12 cellular contexts compared by ENCODE assay signal in the genomic region with DNA sequence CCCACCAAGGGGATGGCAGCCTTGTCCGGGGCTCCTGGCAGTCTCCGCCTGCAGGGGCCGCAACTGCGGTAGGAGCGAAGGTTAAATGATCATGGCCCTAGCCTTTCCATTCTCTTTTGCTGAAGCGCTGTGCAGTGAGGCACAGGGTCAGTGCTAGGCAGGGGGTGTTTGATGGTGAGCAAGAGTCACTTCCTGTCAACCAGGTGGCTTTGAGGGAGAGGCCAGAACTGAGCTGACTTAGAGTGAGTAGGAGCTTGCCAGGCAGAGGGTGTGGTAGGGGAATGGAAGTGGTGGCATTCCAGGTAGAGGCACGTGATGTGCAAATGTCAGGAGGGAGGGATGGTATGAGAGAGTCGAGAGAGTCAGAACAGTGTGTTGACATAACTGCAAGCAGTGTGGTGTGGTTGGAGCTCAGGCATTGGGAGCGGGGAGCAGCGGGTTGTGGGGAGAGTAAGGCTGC. TPM values are rescaled to one million over a fixed set of nuclear protein-coding genes. Genes with fewer than 3 reads are reported as not detected.
DNase-seq lines count a peak whose midpoint lies in the region; ATAC-seq, FAIRE-seq and TF ChIP-seq lines count a peak whose summit lies in the region.
"Had no signal": no experiment of that assay in that cellular context is flagged by ENCODE, and none has a peak within 500 bp of the region (broad histone marks: within the 10 kb centered on the region; RNA-seq: fewer than 3 reads in every experiment).

No MANE protein-coding gene starts in this region.

- peak overlapping the region; percentile 52 for H3K27ac Mint-ChIP-seq in T-helper 2 cell treated with Interferon-gamma antibody and Interleukin-4, amounts not matched to agents 5 μg/mL and 100 μg/mL, for 36 hours
- H3K27ac Mint-ChIP-seq in stimulated activated naive CD8-positive, alpha-beta T cell treated with anti-CD3 and anti-CD28 coated beads, Interleukin-15, amount 100 ng/mL, for 72 hours, result peak overlapping the region; percentile 35 to 92
- H3K27ac Mint-ChIP-seq: HFFc6 had no signal

- peak overlapping the region; percentile 95 for H3K27ac ChIP-seq in foreskin keratinocyte

- peaks cover 24% of the 10 kb centered on the region for H3K4me1 ChIP-seq in foreskin keratinocyte

- peaks cover 9% of the 10 kb centered on the region for H3K4me1 Mint-ChIP-seq in T-helper 2 cell treated with Interferon-gamma antibody and Interleukin-4, amounts not matched to agents 5 μg/mL and 100 μg/mL, for 36 hours (ENCODE audit: low read depth)
- H3K4me1 Mint-ChIP-seq in stimulated activated naive CD8-positive, alpha-beta T cell treated with anti-CD3 and anti-CD28 coated beads, Interleukin-15, amount 100 ng/mL, for 72 hours, result peaks cover 35% of the 10 kb centered on the region

- DNase-seq in T-helper 2 cell treated with Interferon-gamma antibody and Interleukin-4, amounts not matched to agents 5 μg/mL and 100 μg/mL, for 36 hours (ENCODE audit: low spot score), result no peak
- DNase-seq in T-helper 2 cell (no peak), RCC 7860 (ENCODE audit: low spot score) (peak; percentile 38), foreskin keratinocyte (peak; percentile 98 to 99), NCI-H1092 treated with DMSO at 0.1 percent for 48 hours (lab: John Stamatoyannopoulos, UW) (no peak), C1 segment of cervical spinal cord (lab: John Stamatoyannopoulos, UW) (no peak)
- DNase-seq in stimulated activated naive CD8-positive, alpha-beta T cell treated with anti-CD3 and anti-CD28 coated beads, Interleukin-15, amount 100 ng/mL, for 72 hours, result no peak
- DNase-seq: foreskin melanocyte, HFFc6, Karpas-422 had no signal

- H3K27me3 Mint-ChIP-seq in T-helper 2 cell treated with Interferon-gamma antibody and Interleukin-4, amounts not matched to agents 5 μg/mL and 100 μg/mL, for 36 hours (ENCODE audit: low read depth), result no peaks in the 10 kb centered on the region
- no peaks in the 10 kb centered on the region for H3K27me3 Mint-ChIP-seq in stimulated activated naive CD8-positive, alpha-beta T cell treated with anti-CD3 and anti-CD28 coated beads, Interleukin-15, amount 100 ng/mL, for 72 hours

- ATAC-seq in foreskin keratinocyte (peak; percentile 83), GM21723 (IDR thresholded peaks at IDR 0.05; ENCODE audit: unreplicated experiment) (no peak)
- peak; percentile 74 for ATAC-seq in stimulated activated naive CD8-positive, alpha-beta T cell treated with anti-CD3 and anti-CD28 coated beads, Interleukin-15, amount 100 ng/mL, for 72 hours

- peaks cover 40% of the 10 kb centered on the region for H3K36me3 Mint-ChIP-seq in T-helper 2 cell treated with Interferon-gamma antibody and Interleukin-4, amounts not matched to agents 5 μg/mL and 100 μg/mL, for 36 hours (ENCODE audit: low read depth)

- no peaks in the 10 kb centered on the region for H3K27me3 ChIP-seq in foreskin keratinocyte

- H3K9me3 Mint-ChIP-seq in T-helper 2 cell treated with Interferon-gamma antibody and Interleukin-4, amounts not matched to agents 5 μg/mL and 100 μg/mL, for 36 hours, result no peaks in the 10 kb centered on the region
- H3K9me3 Mint-ChIP-seq in stimulated activated naive CD8-positive, alpha-beta T cell treated with anti-CD3 and anti-CD28 coated beads, Interleukin-15, amount 100 ng/mL, for 72 hours, result no peaks in the 10 kb centered on the region
- H3K9me3 Mint-ChIP-seq: HFFc6 had no signal

- FAIRE-seq in RCC 7860 (lab: Jason Lieb, UNC), result no peak
- FAIRE-seq: A204.1 had no signal

- H3K4me3 Mint-ChIP-seq in T-helper 2 cell treated with Interferon-gamma antibody and Interleukin-4, amounts not matched to agents 5 μg/mL and 100 μg/mL, for 36 hours, result no peak overlapping the region
- H3K4me3 Mint-ChIP-seq in stimulated activated naive CD8-positive, alpha-beta T cell treated with anti-CD3 and anti-CD28 coated beads, Interleukin-15, amount 100 ng/mL, for 72 hours, result peak overlapping the region; percentile 39 to 60
- H3K4me3 Mint-ChIP-seq: HFFc6 had no signal

- TF ChIP-seq CTCF in foreskin keratinocyte (conservative IDR thresholded peaks at IDR 0.05), result peak; percentile 33

RNA-seq across cellular contexts. Expression of a gene that starts 33.1 kb away (rescaled TPM):
- total RNA-seq in foreskin keratinocyte, result 7.6 and 8.8 TPM in 2 replicates
- 3.4 and 3.6 TPM in 2 replicates for polyA plus RNA-seq in foreskin keratinocyte

RNA-seq across cellular contexts. Expression of a gene that starts 52.8 kb away (rescaled TPM):
- total RNA-seq in foreskin keratinocyte, result 27.8 and 29.4 TPM in 2 replicates
- 19.6 and 24.8 TPM in 2 replicates for polyA plus RNA-seq in foreskin keratinocyte

Comparison
In these comparisons a context has a peak if more than half of its experiments do, and no peak if none do; other contexts are left out.
1. DNase-seq: peak in RCC 7860 (single experiment) and foreskin keratinocyte (2 of 2); none in T-helper 2 cell treated with Interferon-gamma antibody and Interleukin-4, amounts not matched to agents 5 μg/mL and 100 μg/mL, for 36 hours (single experiment), T-helper 2 cell (0 of 5), stimulated activated naive CD8-positive, alpha-beta T cell treated with anti-CD3 and anti-CD28 coated beads, Interleukin-15, amount 100 ng/mL, for 72 hours (0 of 2), NCI-H1092 treated with DMSO at 0.1 percent for 48 hours (single experiment) and C1 segment of cervical spinal cord (0 of 14).